ENCODE assay signal across 35 cellular contexts in the genomic region with DNA sequence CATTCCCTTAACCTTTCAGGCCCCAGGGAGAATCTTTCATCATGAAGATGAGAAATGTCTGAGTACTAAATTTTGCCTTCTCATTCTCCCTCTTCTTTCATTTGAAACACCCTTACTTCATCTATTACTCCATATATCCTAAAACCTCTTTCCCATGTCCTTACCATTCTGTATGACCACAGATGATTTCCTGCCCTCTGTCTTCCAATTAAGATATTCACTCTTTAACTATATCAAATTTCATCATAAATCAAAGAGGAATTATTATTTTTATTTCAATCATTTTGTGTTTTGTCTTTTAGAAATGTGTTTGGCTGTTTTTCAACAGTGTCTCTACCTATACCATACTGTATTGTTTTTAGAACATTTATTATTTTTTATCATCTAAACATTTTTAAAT.
DNase-seq lines count a peak whose midpoint lies in the region; ATAC-seq, FAIRE-seq and TF ChIP-seq lines count a peak whose summit lies in the region.
"Had no signal": no experiment of that assay in that cellular context is flagged by ENCODE, and none has a peak within 500 bp of the region (broad histone marks: within the 10 kb centered on the region; RNA-seq: fewer than 3 reads in every experiment).

No MANE protein-coding gene starts in this region.

- CTCF ChIA-PET in SK-N-SH (lab: Yijun Ruan, JAX), result interaction anchor here (2.2 kb wide), 1 partner anchor 11 kb away, joined by 6 read pairs; no protein-coding TSS in a partner anchor
- CTCF ChIA-PET in A673 (lab: Charles Lee), result no interaction called here

- FAIRE-seq in frontal cortex (lab: Jason Lieb, UNC), result peak; percentile 19
- FAIRE-seq: A204.1, A549, D721Med had no signal

- no peaks in the 10 kb centered on the region for H3K4me1 Mint-ChIP-seq in endodermal cell
- H3K4me1 Mint-ChIP-seq: B cell; CD14-positive monocyte; CD4-positive, alpha-beta memory T cell; CD4-positive, CD25-positive, alpha-beta regulatory T cell; CD8-positive, alpha-beta memory T cell had no signal

- no peak overlapping the region for H3K4me2 ChIP-seq in SK-N-SH
- H3K4me2 ChIP-seq: A549; BLaER1; BLaER1 treated with 17β-estradiol and CSF1 and Interleukin-3, amounts not matched to agents 10 nM and 100 nM had no signal

- H3K4me1 ChIP-seq in SK-N-SH (ENCODE audit: control insufficient read depth in 1 of 2, insufficient read depth in 2 of 2, low read depth in 1 of 2, low read length in 1 of 2), result no peaks in the 10 kb centered on the region
- H3K4me1 ChIP-seq in endodermal cell (ENCODE audit: control insufficient read depth, insufficient read depth, low read length), result no peaks in the 10 kb centered on the region
- H3K4me1 ChIP-seq in A673 (ENCODE audit: insufficient read depth, low read length, poor library complexity, severe bottlenecking), result no peaks in the 10 kb centered on the region
- H3K4me1 ChIP-seq: A549; BE2C; BLaER1 treated with 17β-estradiol and CSF1 and Interleukin-3, amounts not matched to agents 10 nM and 100 nM; Caco-2 had no signal

- H4K20me1 ChIP-seq in SK-N-SH (ENCODE audit: insufficient read depth), result no peaks in the 10 kb centered on the region
- H4K20me1 ChIP-seq: BLaER1; BLaER1 treated with 17β-estradiol and CSF1 and Interleukin-3, amounts not matched to agents 10 nM and 100 nM had no signal

- H2AFZ ChIP-seq in SK-N-SH (ENCODE audit: low read depth), result no peak overlapping the region

- POLR2A ChIA-PET in SK-N-SH (lab: Yijun Ruan, JAX), result no interaction called here
- POLR2A ChIA-PET in A673 (lab: Charles Lee; ENCODE audit: low non-redundant PET), result no interaction called here

- TF ChIP-seq RAD21 in SK-N-SH (IDR thresholded peaks at IDR 0.05; ENCODE audit: low read length), result no peak

- no peak for TF ChIP-seq EP300 in SK-N-SH (IDR thresholded peaks at IDR 0.05; ENCODE audit: borderline replicate concordance in 1 of 2, low read depth in 1 of 2, low read length in 1 of 2)

- H3K27me3 Mint-ChIP-seq in endodermal cell (ENCODE audit: insufficient read depth), result no peaks in the 10 kb centered on the region
- H3K27me3 Mint-ChIP-seq: B cell; CD4-positive, alpha-beta memory T cell; CD4-positive, alpha-beta T cell; CD4-positive, CD25-positive, alpha-beta regulatory T cell; CD8-positive, alpha-beta memory T cell had no signal

- no peak for ATAC-seq in SK-N-SH treated with all-trans-retinoic acid at 6 μM for 48 hours
- ATAC-seq: A549; CD8-positive, alpha-beta T cell had no signal

- H3K36me3 Mint-ChIP-seq in endodermal cell (ENCODE audit: low read depth), result peaks cover 12% of the 10 kb centered on the region
- H3K36me3 Mint-ChIP-seq: CD14-positive monocyte; CD4-positive, alpha-beta memory T cell; CD4-positive, CD25-positive, alpha-beta regulatory T cell; CD8-positive, alpha-beta memory T cell; CD8-positive, alpha-beta T cell had no signal

- BruUV-seq in A673 (replicated peaks; lab: Mats Ljungman, UMichigan), result no TSS peak

- peaks cover 10% of the 10 kb centered on the region; the same call in 1 of the 2 replicates for H3K9me3 ChIP-seq in SK-N-SH
- peaks cover 35% of the 10 kb centered on the region for H3K9me3 ChIP-seq in endodermal cell (ENCODE audit: control insufficient read depth, low read length)
- H3K9me3 ChIP-seq in A673 (ENCODE audit: low read depth, low read length, poor library complexity, severe bottlenecking), result no peaks in the 10 kb centered on the region
- H3K9me3 ChIP-seq: BE2C, Caco-2 had no signal

- H3K27ac ChIP-seq in SK-N-SH (ENCODE audit: low read depth in 2 of 2, low read length in 1 of 2) (no peak overlapping the region), endodermal cell (ENCODE audit: low read depth, low read length) (no peak overlapping the region), A673 (ENCODE audit: low read depth, low read length, poor library complexity, severe bottlenecking) (no peak overlapping the region)
- H3K27ac ChIP-seq: 22Rv1; A549; BLaER1; BLaER1 treated with 17β-estradiol and CSF1 and Interleukin-3, amounts not matched to agents 10 nM and 100 nM; C4-2B had no signal

- no peaks in the 10 kb centered on the region for H3K79me2 ChIP-seq in SK-N-SH (ENCODE audit: insufficient read depth)

- no peaks in the 10 kb centered on the region for H3K36me3 ChIP-seq in SK-N-SH (replicated peaks in 1 of 2; ENCODE audit: control insufficient read depth in 1 of 2, insufficient read depth in 2 of 2, low read length in 1 of 2)
- H3K36me3 ChIP-seq in endodermal cell (ENCODE audit: control insufficient read depth, insufficient read depth, low read length), result no peaks in the 10 kb centered on the region
- no peaks in the 10 kb centered on the region for H3K36me3 ChIP-seq in A673 (ENCODE audit: insufficient read depth, low read length, poor library complexity, severe bottlenecking)
- H3K36me3 ChIP-seq: BE2C, BLaER1 had no signal

- H3K9me2 ChIP-seq in SK-N-SH, result no peaks in the 10 kb centered on the region

- TF ChIP-seq CTCF in SK-N-SH (IDR thresholded peaks at IDR 0.05) (no peak), endodermal cell (conservative IDR thresholded peaks at IDR 0.05) (no peak), A673 (conservative IDR thresholded peaks at IDR 0.05; ENCODE audit: low read depth, low read length) (no peak)

- no peak overlapping the region for H3K27ac Mint-ChIP-seq in endodermal cell
- H3K27ac Mint-ChIP-seq: B cell; CD14-positive monocyte; CD4-positive, alpha-beta memory T cell; CD4-positive, alpha-beta T cell; CD4-positive, CD25-positive, alpha-beta regulatory T cell; CD8-positive, alpha-beta memory T cell; CD8-positive, alpha-beta T cell had no signal

- intact Hi-C loops in A673 (cut with micrococcal nuclease; ENCODE audit: unreplicated experiment), result no loop called here

- H3K9me3 Mint-ChIP-seq in endodermal cell, result peaks cover 33% of the 10 kb centered on the region

- no peak overlapping the region for H3K9ac ChIP-seq in SK-N-SH
- no peak overlapping the region for H3K9ac ChIP-seq in endodermal cell (ENCODE audit: extremely low read depth, low read length, poor library complexity, severe bottlenecking)
- H3K9ac ChIP-seq: BLaER1; BLaER1 treated with 17β-estradiol and CSF1 and Interleukin-3, amounts not matched to agents 10 nM and 100 nM had no signal

- DNase-seq in SK-N-SH, result no peak
- DNase-seq in endodermal cell, result no peak
- DNase-seq in frontal cortex (ENCODE audit: low spot score in 2 of 2), result no peak
- no peak for DNase-seq in islet precursor cell
- no peak for DNase-seq in A673 (ENCODE audit: low spot score)
- DNase-seq: 8988T; ACHN; AML-193; BE2C; C1 segment of cervical spinal cord; Caco-2; Calu3; CD4-positive, alpha-beta memory T cell; CD4-positive, alpha-beta T cell; CD4-positive, CD25-positive, alpha-beta regulatory T cell; CD8-positive, alpha-beta memory T cell; CD8-positive, alpha-beta T cell; COR-L47; DMS 273 treated with DMSO at 0.1 percent for 48 hours; DMS153; DMS53; DMS79; DMS79 treated with DMSO at 0.1 percent for 48 hours; DND-41; EL had no signal

- no peak overlapping the region for H3K4me3 Mint-ChIP-seq in endodermal cell
- H3K4me3 Mint-ChIP-seq: B cell; CD14-positive monocyte; CD4-positive, alpha-beta T cell; CD4-positive, CD25-positive, alpha-beta regulatory T cell; CD8-positive, alpha-beta memory T cell; CD8-positive, alpha-beta T cell had no signal

- H3K27me3 ChIP-seq in SK-N-SH (ENCODE audit: insufficient read depth), result no peaks in the 10 kb centered on the region
- no peaks in the 10 kb centered on the region for H3K27me3 ChIP-seq in endodermal cell (ENCODE audit: control insufficient read depth, insufficient read depth, low read length, poor library complexity, severe bottlenecking)
- no peaks in the 10 kb centered on the region for H3K27me3 ChIP-seq in A673 (replicated peaks; ENCODE audit: insufficient read depth, low read depth, low read length, poor library complexity)
- H3K27me3 ChIP-seq: BE2C; BLaER1; BLaER1 treated with 17β-estradiol and CSF1 and Interleukin-3, amounts not matched to agents 10 nM and 100 nM had no signal

- H3K4me3 ChIP-seq in SK-N-SH (ENCODE audit: low read depth in 2 of 2, low read length in 1 of 2) (no peak overlapping the region), endodermal cell (ENCODE audit: low read length) (peak overlapping the region; percentile 58), A673 (ENCODE audit: low read depth, low read length, poor library complexity, severe bottlenecking) (no peak overlapping the region)
- H3K4me3 ChIP-seq: A549; BLaER1; BLaER1 treated with 17β-estradiol and CSF1 and Interleukin-3, amounts not matched to agents 10 nM and 100 nM had no signal

- H3F3A ChIP-seq in SK-N-SH (replicated peaks; ENCODE audit: insufficient read depth), result no peaks in the 10 kb centered on the region

TF ChIP-seq in SK-N-SH treated with all-trans-retinoic acid at 6 μM for 48 hours, 23 proteins besides CTCF, POLR2A, EP300 and RAD21:
- peak; percentile 96 for TF ChIP-seq ZFP30 (CRISPR knock-in tag; IDR thresholded peaks at IDR 0.05)
- TF ChIP-seq, protein P1, sequence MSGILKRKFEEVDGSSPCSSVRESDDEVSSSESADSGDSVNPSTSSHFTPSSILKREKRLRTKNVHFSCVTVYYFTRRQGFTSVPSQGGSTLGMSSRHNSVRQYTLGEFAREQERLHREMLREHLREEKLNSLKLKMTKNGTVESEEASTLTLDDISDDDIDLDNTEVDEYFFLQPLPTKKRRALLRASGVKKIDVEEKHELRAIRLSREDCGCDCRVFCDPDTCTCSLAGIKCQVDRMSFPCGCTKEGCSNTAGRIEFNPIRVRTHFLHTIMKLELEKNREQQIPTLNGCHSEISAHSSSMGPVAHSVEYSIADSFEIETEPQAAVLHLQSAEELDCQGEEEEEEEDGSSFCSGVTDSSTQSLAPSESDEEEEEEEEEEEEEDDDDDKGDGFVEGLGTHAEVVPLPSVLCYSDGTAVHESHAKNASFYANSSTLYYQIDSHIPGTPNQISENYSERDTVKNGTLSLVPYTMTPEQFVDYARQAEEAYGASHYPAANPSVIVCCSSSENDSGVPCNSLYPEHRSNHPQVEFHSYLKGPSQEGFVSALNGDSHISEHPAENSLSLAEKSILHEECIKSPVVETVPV (CRISPR knock-in tag; IDR thresholded peaks at IDR 0.05), result no peak

TF ChIP-seq in SK-N-SH, 30 proteins besides CTCF, POLR2A, EP300 and RAD21 (continues in another document):
- TF ChIP-seq FOXJ3 (CRISPR knock-in tag; IDR thresholded peaks at IDR 0.05), result no peak
